1 cellular context compared by ENCODE assay signal in genomic region chr13:45258339-45258685, GRCh38.
TF ChIP-seq lines count a peak whose summit lies in the region.

No MANE protein-coding gene starts in this region.

TF ChIP-seq in liver, 16 proteins besides CTCF, POLR2A, EP300 and RAD21:
- TF ChIP-seq RXRA (IDR thresholded peaks at IDR 0.05) (peak; percentile 45 to 51), HNF4G (IDR thresholded peaks at IDR 0.05) (no peak), JUND (IDR thresholded peaks at IDR 0.05) (no peak), ATF3 (IDR thresholded peaks at IDR 0.05) (no peak), HNF4A (conservative IDR thresholded peaks at IDR 0.05) (peak; percentile 71 to 75), SP1 (IDR thresholded peaks at IDR 0.05) (peak; percentile 22), EGR1 (IDR thresholded peaks at IDR 0.05; ENCODE audit: low read depth in 2 of 2) (no peak), NR2F2 (IDR thresholded peaks at IDR 0.05) (peak; percentile 43)
